10 cellular contexts compared by ENCODE assay signal in the genomic region with DNA sequence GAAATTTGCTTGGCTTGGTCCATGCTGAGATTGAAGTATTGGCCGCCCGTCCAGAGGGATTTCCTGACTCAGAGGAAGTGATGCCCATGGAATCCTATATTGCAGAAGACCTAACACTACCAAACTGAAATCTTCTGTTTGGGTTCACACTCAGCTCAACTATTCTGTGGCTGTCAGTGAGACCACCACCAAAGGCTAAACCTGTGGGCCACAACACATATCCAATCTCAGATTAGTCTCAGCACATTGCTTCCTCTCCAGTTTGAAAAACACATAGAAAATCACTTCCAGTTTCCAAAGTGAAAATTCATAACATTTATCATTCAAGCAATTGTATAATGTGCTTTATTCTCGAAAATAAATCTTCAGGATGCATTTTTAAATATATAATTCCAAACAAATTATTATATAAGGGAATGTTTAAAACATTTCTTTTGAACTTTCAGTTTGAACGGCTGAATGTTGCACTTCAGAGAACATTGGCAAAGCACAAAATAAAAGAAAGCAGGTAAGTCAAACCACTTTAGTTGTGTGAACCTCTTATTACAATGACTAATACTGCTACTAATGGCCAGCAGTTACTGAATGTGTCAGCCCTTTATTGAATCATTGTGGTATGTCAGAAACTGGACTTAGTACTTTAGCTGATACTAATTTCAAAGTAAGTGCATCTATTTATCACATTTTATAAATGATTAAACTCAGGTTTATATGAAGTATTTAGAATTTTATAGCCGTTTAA. TPM values are rescaled to one million over a fixed set of nuclear protein-coding genes. Genes with fewer than 3 reads are reported as not detected.
DNase-seq lines count a peak whose midpoint lies in the region; ATAC-seq and TF ChIP-seq lines count a peak whose summit lies in the region.
"Had no signal": no experiment of that assay in that cellular context is flagged by ENCODE, and none has a peak within 500 bp of the region (broad histone marks: within the 10 kb centered on the region; RNA-seq: fewer than 3 reads in every experiment).

No MANE protein-coding gene starts in this region.

- no peak overlapping the region for H3K18ac ChIP-seq in neuronal stem cell (ENCODE audit: low read length)

- TF ChIP-seq CTCF in GM06990 (IDR thresholded peaks at IDR 0.05; ENCODE audit: insufficient read depth, low read length, poor library complexity, severe bottlenecking), result no peak
- no peak for TF ChIP-seq CTCF in body of pancreas (IDR thresholded peaks at IDR 0.05)

- H2BK12ac ChIP-seq in neuronal stem cell (ENCODE audit: low read length), result no peak overlapping the region

- no peak overlapping the region for H2BK5ac ChIP-seq in neuronal stem cell (ENCODE audit: low read length)

- intact Hi-C loops in body of pancreas (cut with DNase I), result no loop called here

- H3K9ac ChIP-seq in neuronal stem cell (ENCODE audit: low read depth, low read length, poor library complexity), result no peak overlapping the region

- no peak overlapping the region for H3K23ac ChIP-seq in neuronal stem cell (ENCODE audit: low read depth, low read length, poor library complexity)

- H2AK5ac ChIP-seq in neuronal stem cell (ENCODE audit: low read depth, low read length), result no peak overlapping the region

- H3K14ac ChIP-seq in neuronal stem cell (ENCODE audit: low read length), result no peak overlapping the region

- 75 to 77% methylated on average over 5 of the region's 5 CpGs for WGBS in body of pancreas, 2 donors
- WGBS in neuronal stem cell (ENCODE audit: extremely low coverage in 2 of 2, insufficient read length in 2 of 2, insufficient replicate concordance in 1 of 2), 2 donors, result no CpG with 5 or more reads among the region's 5 CpGs

- H3K36me3 ChIP-seq in GM06990 (ENCODE audit: control insufficient read depth, insufficient read depth, low read length), result no peaks in the 10 kb centered on the region
- H3K36me3 ChIP-seq in body of pancreas (replicated peaks in 1 of 2; ENCODE audit: insufficient read depth in 1 of 2, low read depth in 2 of 2), result no peaks in the 10 kb centered on the region
- no peaks in the 10 kb centered on the region for H3K36me3 ChIP-seq in neuronal stem cell (replicated peaks in 1 of 2; ENCODE audit: control insufficient read depth in 2 of 2, insufficient read depth in 2 of 2, low read length in 2 of 2)
- H3K36me3 ChIP-seq: Peyer's patch had no signal

- H3K4me1 ChIP-seq in body of pancreas (peaks cover 32% of the 10 kb centered on the region), neuronal stem cell (ENCODE audit: control insufficient read depth in 2 of 2, insufficient read depth in 1 of 2, low read depth in 1 of 2, low read length in 2 of 2) (peaks cover 2 to 7% of the 10 kb centered on the region in 2 donors)
- H3K4me1 ChIP-seq: Peyer's patch had no signal

- peak; percentile 26 for DNase-seq in GM06990 (ENCODE audit: extremely low read depth, insufficient read length)
- DNase-seq in body of pancreas, result no peak
- DNase-seq in GDM1 (lab: John Stamatoyannopoulos, UW), result no peak
- DNase-seq in NCI-H1694 (lab: John Stamatoyannopoulos, UW), result no peak
- DNase-seq in neuronal stem cell (ENCODE audit: low spot score), result no peak
- DNase-seq: activated naive CD8-positive, alpha-beta T cell treated with anti-CD3 and anti-CD28 coated beads, Interleukin-2, amount 10 ng/mL, durations not matched to agents 7 days and 5 days; Peyer's patch had no signal

- H3K27ac ChIP-seq in body of pancreas (peak overlapping the region in 2 of 4 donors; percentile 8 to 50), neuronal stem cell (replicated peaks; ENCODE audit: low read length) (no peak overlapping the region)
- H3K27ac ChIP-seq: Peyer's patch had no signal

- ATAC-seq in GM19463 (IDR thresholded peaks at IDR 0.05; ENCODE audit: unreplicated experiment) (peak; percentile 88), HG03196 (IDR thresholded peaks at IDR 0.05; ENCODE audit: unreplicated experiment) (peak; percentile 92), body of pancreas (peak; percentile 64), HG03095 (IDR thresholded peaks at IDR 0.05; ENCODE audit: unreplicated experiment) (no peak)

- no peak overlapping the region for H2BK15ac ChIP-seq in neuronal stem cell (ENCODE audit: low read length)

- no peak overlapping the region for H2BK120ac ChIP-seq in neuronal stem cell (ENCODE audit: low read depth, low read length)

- H3K9me3 ChIP-seq in body of pancreas (no peaks in the 10 kb centered on the region), neuronal stem cell (replicated peaks in 1 of 2; ENCODE audit: control insufficient read depth in 2 of 2, insufficient read depth in 1 of 2, low read depth in 1 of 2, low read length in 2 of 2) (no peaks in the 10 kb centered on the region)
- H3K9me3 ChIP-seq: Peyer's patch had no signal

- H3K4ac ChIP-seq in neuronal stem cell (ENCODE audit: low read length), result no peak overlapping the region

- no peak overlapping the region for H3K4me2 ChIP-seq in neuronal stem cell (ENCODE audit: insufficient read depth, low read length, poor library complexity, severe bottlenecking)

- no peaks in the 10 kb centered on the region for H3K27me3 ChIP-seq in GM06990 (replicated peaks; ENCODE audit: control insufficient read depth, insufficient read depth, low read length)
- no peaks in the 10 kb centered on the region for H3K27me3 ChIP-seq in body of pancreas
- no peaks in the 10 kb centered on the region for H3K27me3 ChIP-seq in neuronal stem cell (ENCODE audit: control insufficient read depth in 3 of 3, insufficient read depth in 3 of 3, low read depth in 1 of 3, low read length in 3 of 3)
- H3K27me3 ChIP-seq: Peyer's patch had no signal

- H3K4me3 ChIP-seq in GM06990 (replicated peaks; ENCODE audit: low read depth, low read length), result no peak overlapping the region
- H3K4me3 ChIP-seq in body of pancreas, result no peak overlapping the region
- no peak overlapping the region for H3K4me3 ChIP-seq in neuronal stem cell (ENCODE audit: low read length in 2 of 2)
- H3K4me3 ChIP-seq: Peyer's patch had no signal

- no peaks in the 10 kb centered on the region for H3K79me1 ChIP-seq in neuronal stem cell (ENCODE audit: low read depth, low read length)

- H2AFZ ChIP-seq in neuronal stem cell (ENCODE audit: low read length), result no peak overlapping the region

- H4K91ac ChIP-seq in neuronal stem cell (ENCODE audit: low read depth, low read length, poor library complexity), result no peak overlapping the region

- H4K8ac ChIP-seq in neuronal stem cell (ENCODE audit: low read depth, low read length), result no peak overlapping the region

- no peak for TF ChIP-seq POLR2A in body of pancreas (IDR thresholded peaks at IDR 0.05)

RNA-seq across cellular contexts. Expression of a gene that starts 37.0 kb away (rescaled TPM):
- total RNA-seq in body of pancreas, result 10 to 100 TPM in 1 of 2 donors, 1 to 10 TPM in 1; 7.6 to 20.0 TPM
- 5.6 TPM for polyA plus RNA-seq in neuronal stem cell (2013, experiment 1 of 2)
- polyA plus RNA-seq in neuronal stem cell (2013, experiment 2 of 2), result 5.0 TPM
- total RNA-seq: activated naive CD8-positive, alpha-beta T cell treated with anti-CD3 and anti-CD28 coated beads, Interleukin-2, amount 10 ng/mL, durations not matched to agents 7 days and 5 days had no signal

RNA-seq across cellular contexts. Expression of a gene that starts 55.2 kb away (rescaled TPM):
- 10 to 100 TPM in 1 of 2 donors, 1 to 10 TPM in 1; 9.6 to 11.9 TPM for total RNA-seq in body of pancreas
- polyA plus RNA-seq in neuronal stem cell (2013, experiment 1 of 2), result 14.6 TPM
- 14.3 TPM for polyA plus RNA-seq in neuronal stem cell (2013, experiment 2 of 2)
- total RNA-seq: activated naive CD8-positive, alpha-beta T cell treated with anti-CD3 and anti-CD28 coated beads, Interleukin-2, amount 10 ng/mL, durations not matched to agents 7 days and 5 days had no signal
